ENCODE assay signal across 1 cellular context in the genomic region with DNA sequence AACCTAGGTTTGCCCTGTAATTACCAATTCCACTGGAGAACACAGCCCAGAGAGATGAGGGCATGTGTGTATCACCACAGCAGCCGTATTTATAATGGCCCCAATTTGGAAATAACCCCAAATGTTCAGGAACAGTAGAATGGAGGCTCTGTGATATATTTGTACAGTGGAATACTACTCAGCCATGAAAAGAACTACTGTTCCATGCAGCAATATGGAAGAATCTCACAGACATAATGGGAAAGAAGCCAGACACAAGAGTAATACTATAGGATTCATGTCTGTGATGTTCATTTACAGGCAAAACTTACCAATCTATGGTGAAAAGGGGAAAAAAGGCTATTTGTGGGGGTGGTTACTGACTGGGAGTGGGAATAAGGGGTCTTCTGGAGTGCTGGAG.
TF ChIP-seq lines count a peak whose summit lies in the region.

No MANE protein-coding gene starts in this region.

TF ChIP-seq in GM23338, 12 proteins besides CTCF, POLR2A, EP300 and RAD21 (continued from another document):
- TF ChIP-seq ZNF462 (CRISPR knock-in tag; IDR thresholded peaks at IDR 0.05) (no peak), ZNF114 (CRISPR knock-in tag; IDR thresholded peaks at IDR 0.05) (no peak), NANOG (IDR thresholded peaks at IDR 0.05; ENCODE audit: borderline replicate concordance) (no peak)
- TF ChIP-seq, protein P1, sequence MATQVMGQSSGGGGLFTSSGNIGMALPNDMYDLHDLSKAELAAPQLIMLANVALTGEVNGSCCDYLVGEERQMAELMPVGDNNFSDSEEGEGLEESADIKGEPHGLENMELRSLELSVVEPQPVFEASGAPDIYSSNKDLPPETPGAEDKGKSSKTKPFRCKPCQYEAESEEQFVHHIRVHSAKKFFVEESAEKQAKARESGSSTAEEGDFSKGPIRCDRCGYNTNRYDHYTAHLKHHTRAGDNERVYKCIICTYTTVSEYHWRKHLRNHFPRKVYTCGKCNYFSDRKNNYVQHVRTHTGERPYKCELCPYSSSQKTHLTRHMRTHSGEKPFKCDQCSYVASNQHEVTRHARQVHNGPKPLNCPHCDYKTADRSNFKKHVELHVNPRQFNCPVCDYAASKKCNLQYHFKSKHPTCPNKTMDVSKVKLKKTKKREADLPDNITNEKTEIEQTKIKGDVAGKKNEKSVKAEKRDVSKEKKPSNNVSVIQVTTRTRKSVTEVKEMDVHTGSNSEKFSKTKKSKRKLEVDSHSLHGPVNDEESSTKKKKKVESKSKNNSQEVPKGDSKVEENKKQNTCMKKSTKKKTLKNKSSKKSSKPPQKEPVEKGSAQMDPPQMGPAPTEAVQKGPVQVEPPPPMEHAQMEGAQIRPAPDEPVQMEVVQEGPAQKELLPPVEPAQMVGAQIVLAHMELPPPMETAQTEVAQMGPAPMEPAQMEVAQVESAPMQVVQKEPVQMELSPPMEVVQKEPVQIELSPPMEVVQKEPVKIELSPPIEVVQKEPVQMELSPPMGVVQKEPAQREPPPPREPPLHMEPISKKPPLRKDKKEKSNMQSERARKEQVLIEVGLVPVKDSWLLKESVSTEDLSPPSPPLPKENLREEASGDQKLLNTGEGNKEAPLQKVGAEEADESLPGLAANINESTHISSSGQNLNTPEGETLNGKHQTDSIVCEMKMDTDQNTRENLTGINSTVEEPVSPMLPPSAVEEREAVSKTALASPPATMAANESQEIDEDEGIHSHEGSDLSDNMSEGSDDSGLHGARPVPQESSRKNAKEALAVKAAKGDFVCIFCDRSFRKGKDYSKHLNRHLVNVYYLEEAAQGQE (IDR thresholded peaks at IDR 0.05; ENCODE audit: unreplicated experiment), result no peak
